15 cellular contexts compared by ENCODE assay signal in the genomic region with DNA sequence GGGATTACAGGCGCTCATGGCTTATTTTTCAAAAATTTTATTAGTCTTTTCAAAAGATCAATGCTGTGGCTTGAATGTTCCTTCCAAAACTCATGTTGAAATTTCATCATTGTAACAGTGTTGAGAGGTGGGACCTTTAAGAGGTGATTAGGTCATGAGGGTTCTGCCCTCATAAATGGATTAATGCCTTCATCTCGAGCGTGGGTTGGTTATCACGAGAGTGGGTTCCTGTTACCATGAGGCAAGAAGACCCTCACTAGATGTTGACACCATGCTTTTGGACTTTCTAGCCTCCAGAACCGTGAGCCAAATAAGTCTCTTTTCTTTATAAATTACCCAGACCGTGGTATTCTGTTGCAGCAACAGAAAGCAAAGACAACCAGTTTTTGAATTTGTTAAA. TPM values are rescaled to one million over a fixed set of nuclear protein-coding genes. Genes with fewer than 3 reads are reported as not detected.
A peak's percentile ranks its signal among the peaks of the same experiment; 100 is the strongest.
DNase-seq lines count a peak whose midpoint lies in the region; ATAC-seq and TF ChIP-seq lines count a peak whose summit lies in the region.
"Had no signal": no experiment of that assay in that cellular context is flagged by ENCODE, and none has a peak within 500 bp of the region (broad histone marks: within the 10 kb centered on the region; RNA-seq: fewer than 3 reads in every experiment).

No MANE protein-coding gene starts in this region.

- peaks cover 20% of the 10 kb centered on the region for H3K4me1 ChIP-seq in ACC112 (ENCODE audit: control insufficient read depth, insufficient read depth, low read length, unreplicated experiment)
- H3K4me1 ChIP-seq in adipocyte (ENCODE audit: control insufficient read depth, insufficient read depth, low read length) = peaks cover 12% of the 10 kb centered on the region
- H3K4me1 ChIP-seq: BLaER1 had no signal

- H3K9ac ChIP-seq in adipocyte (ENCODE audit: low read length) = peak overlapping the region; percentile 2
- H3K9ac ChIP-seq: BLaER1 had no signal

- H3K27ac ChIP-seq in ACC112 (ENCODE audit: low read depth, low read length) = peak overlapping the region; percentile 93
- H3K27ac ChIP-seq: BLaER1, HL-60 had no signal

- H3K27me3 ChIP-seq in ACC112 (ENCODE audit: insufficient read depth, low read length) (no peaks in the 10 kb centered on the region), adipocyte (replicated peaks; ENCODE audit: control insufficient read depth, insufficient read depth, low read length) (no peaks in the 10 kb centered on the region)
- H3K27me3 ChIP-seq: BLaER1 had no signal

- no peak for TF ChIP-seq CTCF in fibroblast of the aortic adventitia (IDR thresholded peaks at IDR 0.05; ENCODE audit: insufficient read depth, low read length)

- no peaks in the 10 kb centered on the region for H3K9me3 ChIP-seq in adipocyte (ENCODE audit: control insufficient read depth, low read length)
- H3K9me3 ChIP-seq: BLaER1 had no signal

- no peak for ATAC-seq in HG02610 (IDR thresholded peaks at IDR 0.05; ENCODE audit: unreplicated experiment)
- ATAC-seq: CD8-positive, alpha-beta T cell had no signal

- H2AFZ ChIP-seq in ACC112 (ENCODE audit: low read length, unreplicated experiment) = peak overlapping the region; percentile 38

- H3K36me3 ChIP-seq in ACC112 (ENCODE audit: insufficient read depth, low read length) = no peaks in the 10 kb centered on the region
- no peaks in the 10 kb centered on the region for H3K36me3 ChIP-seq in adipocyte (ENCODE audit: control insufficient read depth, insufficient read depth, low read length, severe bottlenecking)
- H3K36me3 ChIP-seq: BLaER1 had no signal

- H3K79me2 ChIP-seq in ACC112 (ENCODE audit: control insufficient read depth, insufficient read depth, low read length, unreplicated experiment) = no peaks in the 10 kb centered on the region

- peak overlapping the region; percentile 58 for H3K4me3 ChIP-seq in ACC112 (ENCODE audit: low read depth, low read length)
- H3K4me3 ChIP-seq in adipocyte (ENCODE audit: low read length) = peak overlapping the region; percentile 19
- no peak overlapping the region for H3K4me3 ChIP-seq in fibroblast of the aortic adventitia (ENCODE audit: low read depth, low read length)
- H3K4me3 ChIP-seq: BLaER1 had no signal

- DNase-seq in M059J (ENCODE audit: low read depth) = peak; percentile 12
- no peak for DNase-seq in adipocyte (ENCODE audit: low read depth)
- peak; percentile 26 for DNase-seq in fibroblast of the aortic adventitia (ENCODE audit: low read depth)
- DNase-seq in HT-29 (ENCODE audit: low spot score) = no peak
- DNase-seq in RKO (ENCODE audit: low spot score) = no peak
- DNase-seq: CD8-positive, alpha-beta T cell; NCI-H1417; NCI-H187; NCI-H2107; NCI-H510A; NCI-H774 had no signal

RNA-seq across cellular contexts. Expression of a gene that starts 30.4 kb away (rescaled TPM):
- total RNA-seq in M059J (2014; rRNA removed; shearing (Covaris generic)) = 208 and 274 TPM in 2 replicates
- 149 and 349 TPM in 2 replicates for total RNA-seq in fibroblast of the aortic adventitia (ENCODE audit: low replicate concordance)
- total RNA-seq in HT-29 (2014; rRNA removed; shearing (Covaris generic)) = 89.8 and 95.2 TPM in 2 replicates

RNA-seq across cellular contexts. Expression of a gene that starts 58.1 kb away (rescaled TPM):
- total RNA-seq in M059J (2014; rRNA removed; shearing (Covaris generic)) = 7.2 and 11.3 TPM in 2 replicates
- 7.0 and 13.2 TPM in 2 replicates for total RNA-seq in fibroblast of the aortic adventitia (ENCODE audit: low replicate concordance)
- total RNA-seq in HT-29 (2014; rRNA removed; shearing (Covaris generic)) = 2.3 and 2.4 TPM in 2 replicates

Comparison
In these comparisons a context has a peak if more than half of its experiments do, and no peak if none do; other contexts are left out.
1. DNase-seq: peak in M059J (single experiment) and fibroblast of the aortic adventitia (single experiment); none in adipocyte (single experiment), HT-29 (single experiment) and RKO (single experiment).